Comparison of ENCODE assay signal across 10 cellular contexts in genomic region chr11:47846998-47847397, GRCh38. TPM values are rescaled to one million over a fixed set of nuclear protein-coding genes. Genes with fewer than 3 reads are reported as not detected.
A peak's percentile ranks its signal among the peaks of the same experiment; 100 is the strongest.
DNase-seq lines count a peak whose midpoint lies in the region; ATAC-seq and TF ChIP-seq lines count a peak whose summit lies in the region.
"Had no signal": no experiment of that assay in that cellular context is flagged by ENCODE, and none has a peak within 500 bp of the region (broad histone marks: within the 10 kb centered on the region; RNA-seq: fewer than 3 reads in every experiment).

No MANE protein-coding gene starts in this region.

- no peak for ATAC-seq in natural killer cell

- peak overlapping the region; percentile 84 for H3K4me2 ChIP-seq in BLaER1

- no peaks in the 10 kb centered on the region for H3K36me3 Mint-ChIP-seq in natural killer cell

- peaks cover 30% of the 10 kb centered on the region for H4K20me1 ChIP-seq in BLaER1

- H3K4me3 ChIP-seq in BLaER1, result peak overlapping the region; percentile 90
- H3K4me3 ChIP-seq in breast epithelium, result peak overlapping the region in 2 of 3 donors; percentile 92 to 95

- H3K4me1 Mint-ChIP-seq in natural killer cell, result peaks cover 23 to 25% of the 10 kb centered on the region in 2 donors

- H3K4me1 ChIP-seq in BLaER1 (peaks cover 58% of the 10 kb centered on the region), breast epithelium (peaks cover 0 to 5% of the 10 kb centered on the region in 2 donors)

- H3K9me3 ChIP-seq in BLaER1 (no peaks in the 10 kb centered on the region), breast epithelium (no peaks in the 10 kb centered on the region)

- no peak for TF ChIP-seq POLR2A in breast epithelium (IDR thresholded peaks at IDR 0.05)

- H3K9ac ChIP-seq in BLaER1, result peak overlapping the region; percentile 97

- H3K27ac Mint-ChIP-seq in natural killer cell, result peak overlapping the region; percentile 95

- H3K36me3 ChIP-seq in BLaER1 (peaks cover 43% of the 10 kb centered on the region), breast epithelium (no peaks in the 10 kb centered on the region)

- DNase-seq in HuH-7.5 (ENCODE audit: low spot score) (peak; percentile 6), breast epithelium (ENCODE audit: low spot score in 2 of 2) (no peak), natural killer cell (no peak), cerebellar cortex (ENCODE audit: low spot score) (no peak), epidermal melanocyte (ENCODE audit: insufficient read length, low spot score) (no peak), GM10266 (ENCODE audit: extremely low spot score) (no peak), mesenteric fat pad (ENCODE audit: low spot score) (no peak)
- DNase-seq: cerebellar nuclear complex, Right ventricle myocardium superior had no signal

- H3K4me3 Mint-ChIP-seq in natural killer cell, result peak overlapping the region; percentile 98

- no peaks in the 10 kb centered on the region for H3K27me3 Mint-ChIP-seq in natural killer cell (ENCODE audit: low read depth in 2 of 2)

- H3K9me3 Mint-ChIP-seq in natural killer cell, result no peaks in the 10 kb centered on the region

- H3K27ac ChIP-seq in BLaER1, result no peak overlapping the region; the same call in 1 of the 2 replicates
- H3K27ac ChIP-seq in breast epithelium, result peak overlapping the region in 1 of 2 donors; percentile 98

- intact Hi-C loops in breast epithelium (cut with DNase I; ENCODE audit: low total_unique reads), result no loop called here
- intact Hi-C loops in natural killer cell (cut with micrococcal nuclease), result loop anchor here (2.0 to 5.0 kb wide), 3 partner anchors 80 to 265 kb away; partner anchors contain the start of genes FNBP4 and MTCH2

- no peak for TF ChIP-seq CTCF in breast epithelium (IDR thresholded peaks at IDR 0.05)
- no peak for TF ChIP-seq CTCF in natural killer cell (IDR thresholded peaks at IDR 0.05)
- TF ChIP-seq CTCF in GM10266 (IDR thresholded peaks at IDR 0.05; ENCODE audit: control insufficient read depth, insufficient read depth, low read depth, missing control alignments), result no peak

- no peaks in the 10 kb centered on the region for H3K27me3 ChIP-seq in BLaER1
- no peaks in the 10 kb centered on the region for H3K27me3 ChIP-seq in breast epithelium

RNA-seq across cellular contexts. Expression of gene NUP160, which starts 1.2 kb away (rescaled TPM):
- 10 to 100 TPM; 28.2 to 41.4 (median 40.6) TPM for total RNA-seq in breast epithelium
- 10 to 100 TPM; 36.6 to 53.3 (median 43.5) TPM for total RNA-seq in natural killer cell
- 34.2 TPM for total RNA-seq in mesenteric fat pad
